ENCODE assay signal across 9 cellular contexts in genomic region chr15:49438970-49439631, GRCh38. TPM values are rescaled to one million over a fixed set of nuclear protein-coding genes. Genes with fewer than 3 reads are reported as not detected.
DNase-seq lines count a peak whose midpoint lies in the region; ATAC-seq and TF ChIP-seq lines count a peak whose summit lies in the region.
"Had no signal": no experiment of that assay in that cellular context is flagged by ENCODE, and none has a peak within 500 bp of the region (broad histone marks: within the 10 kb centered on the region; RNA-seq: fewer than 3 reads in every experiment).

No MANE protein-coding gene starts in this region.

- intact Hi-C loops in spleen (cut with DNase I; ENCODE audit: low total_unique reads) = no loop called here

- H3K4me3 ChIP-seq in HL-60 (replicated peaks; ENCODE audit: insufficient read depth, low read length) (no peak overlapping the region), fibroblast of the aortic adventitia (ENCODE audit: low read depth, low read length) (no peak overlapping the region), spleen (no peak overlapping the region)

- no peaks in the 10 kb centered on the region for H3K9me3 ChIP-seq in spleen

- in situ Hi-C loops in GM13977 (cut with MboI; ENCODE audit: low pct_unique_long_range_greater_than_20kb, low sequenced_read_pairs, unreplicated experiment) = no loop called here

- H3K27me3 ChIP-seq in HL-60 (ENCODE audit: insufficient read depth, poor library complexity, severe bottlenecking) (no peaks in the 10 kb centered on the region), spleen (replicated peaks in 1 of 7) (no peaks in the 10 kb centered on the region)

- H3K4me1 ChIP-seq in spleen = peaks cover 0 to 13% (median 5%) of the 10 kb centered on the region in 6 donors

- no peak for TF ChIP-seq POLR2A in spleen (IDR thresholded peaks at IDR 0.05)

- H3K36me3 ChIP-seq in spleen = no peaks in the 10 kb centered on the region

- DNase-seq in HL-60 (ENCODE audit: low read depth in 1 of 2, low spot score in 1 of 2) (peak; percentile 36 to 87), fibroblast of the aortic adventitia (ENCODE audit: low read depth) (peak; percentile 52), spleen (peak; percentile 54), NCI-H82 treated with DMSO at 0.1 percent for 48 hours (lab: John Stamatoyannopoulos, UW; ENCODE audit: unreplicated experiment) (no peak), dedifferentiated amniotic fluid mesenchymal stem cell (ENCODE audit: extremely low spot score) (no peak), GM13977 (ENCODE audit: low spot score) (no peak)
- DNase-seq: activated B cell treated with CpG ODN at 0.5 μM for 24 hours had no signal

- peak overlapping the region; percentile 81 for H3K27ac ChIP-seq in HL-60 (replicated peaks)
- H3K27ac ChIP-seq in spleen = peak overlapping the region in 1 of 8 donors; percentile 26

- TF ChIP-seq CTCF in HL-60 (IDR thresholded peaks at IDR 0.05; ENCODE audit: insufficient read depth, low read length) (no peak), fibroblast of the aortic adventitia (IDR thresholded peaks at IDR 0.05; ENCODE audit: insufficient read depth, low read length) (no peak), spleen (IDR thresholded peaks at IDR 0.05 in 8 of 11, conservative IDR thresholded peaks at IDR 0.05 in 3 of 11) (no peak), GM13977 (IDR thresholded peaks at IDR 0.05; ENCODE audit: extremely low read depth, insufficient read depth, missing control alignments) (no peak)

- ATAC-seq in GM19468 (IDR thresholded peaks at IDR 0.05; ENCODE audit: extremely low read depth, unreplicated experiment) (peak; percentile 60), HG02840 (IDR thresholded peaks at IDR 0.05; ENCODE audit: low FRiP score, unreplicated experiment) (no peak)

- 21 to 29% (median 24%) methylated on average over 6 of the region's 6 CpGs for WGBS in spleen, 5 donors

RNA-seq across cellular contexts. Expression of gene FGF7, which starts 16.1 kb away (rescaled TPM):
- total RNA-seq in fibroblast of the aortic adventitia (ENCODE audit: low replicate concordance) (87.9 and 97.7 TPM in 2 replicates), spleen (1 to 10 TPM; 1.3 to 9.0 (median 2.2) TPM)
- 1 to 10 TPM; 1.0 to 1.5 (median 1.2) TPM for polyA plus RNA-seq in spleen

Comparison
In these comparisons a context has a peak if more than half of its experiments do, and no peak if none do; other contexts are left out.
1. DNase-seq: peak in HL-60 (2 of 2), fibroblast of the aortic adventitia (single experiment) and spleen (single experiment); none in NCI-H82 treated with DMSO at 0.1 percent for 48 hours (single experiment), dedifferentiated amniotic fluid mesenchymal stem cell (single experiment) and GM13977 (single experiment).